Comparison of ENCODE assay signal across 1 cellular context in genomic region chr1:46196609-46197008, GRCh38.
TF ChIP-seq lines count a peak whose summit lies in the region.

No MANE protein-coding gene starts in this region.

TF ChIP-seq in liver, 16 proteins besides CTCF, POLR2A, EP300 and RAD21 (continued from another document):
- TF ChIP-seq ATF3 (IDR thresholded peaks at IDR 0.05) (no peak), FOXA2 (IDR thresholded peaks at IDR 0.05) (no peak), TAF1 (conservative IDR thresholded peaks at IDR 0.05) (no peak)
